Comparison of ENCODE assay signal across 14 cellular contexts in genomic region chr13:40129467-40129866, GRCh38.
A peak's percentile ranks its signal among the peaks of the same experiment; 100 is the strongest.
DNase-seq lines count a peak whose midpoint lies in the region; ATAC-seq and TF ChIP-seq lines count a peak whose summit lies in the region.
"Had no signal": no experiment of that assay in that cellular context is flagged by ENCODE, and none has a peak within 500 bp of the region (broad histone marks: within the 10 kb centered on the region; RNA-seq: fewer than 3 reads in every experiment).

No MANE protein-coding gene starts in this region.

- no peak for DNase-seq in activated naive CD8-positive, alpha-beta T cell treated with anti-CD3 and anti-CD28 coated beads for 36 hours
- no peak for DNase-seq in activated CD8-positive, alpha-beta T cell treated with anti-CD3 and anti-CD28 coated beads for 36 hours
- no peak for DNase-seq in CD14-positive monocyte (ENCODE audit: low spot score)
- DNase-seq in lower leg skin (ENCODE audit: low spot score in 2 of 2): no peak
- DNase-seq: ACHN; C1 segment of cervical spinal cord; CD8-positive, alpha-beta T cell; COR-L47; HCEC 1CT; HFFc6 had no signal

- no peaks in the 10 kb centered on the region for H3K79me2 ChIP-seq in DOHH2 (ENCODE audit: control insufficient read depth, low read length)

- H3K4me1 Mint-ChIP-seq in activated naive CD8-positive, alpha-beta T cell (ENCODE audit: low read depth): peaks cover 41% of the 10 kb centered on the region
- peaks cover 40% of the 10 kb centered on the region for H3K4me1 Mint-ChIP-seq in activated naive CD8-positive, alpha-beta T cell treated with anti-CD3 and anti-CD28 coated beads for 36 hours
- peaks cover 44% of the 10 kb centered on the region for H3K4me1 Mint-ChIP-seq in activated CD8-positive, alpha-beta T cell treated with anti-CD3 and anti-CD28 coated beads for 36 hours (ENCODE audit: low read depth)
- no peaks in the 10 kb centered on the region for H3K4me1 Mint-ChIP-seq in CD14-positive monocyte

- intact Hi-C loops in activated CD8-positive, alpha-beta T cell treated with anti-CD3 and anti-CD28 coated beads for 36 hours (cut with micrococcal nuclease): no loop called here
- intact Hi-C loops in CD14-positive monocyte (cut with micrococcal nuclease): no loop called here
- intact Hi-C loops in lower leg skin (cut with DNase I; ENCODE audit: low total_unique reads): no loop called here

- CTCF ChIA-PET in activated CD8-positive, alpha-beta T cell treated with anti-CD3 and anti-CD28 coated beads for 36 hours (lab: Charles Lee): interaction anchor here (1.1 to 1.7 kb wide), 3 partner anchors 8 to 18 kb away, joined by 3 to 5 read pairs (median 4); no protein-coding TSS in a partner anchor

- no peaks in the 10 kb centered on the region for H3K9me3 Mint-ChIP-seq in activated naive CD8-positive, alpha-beta T cell (ENCODE audit: low read depth)
- peaks cover 6% of the 10 kb centered on the region for H3K9me3 Mint-ChIP-seq in activated naive CD8-positive, alpha-beta T cell treated with anti-CD3 and anti-CD28 coated beads for 36 hours
- peaks cover 10% of the 10 kb centered on the region for H3K9me3 Mint-ChIP-seq in activated CD8-positive, alpha-beta T cell treated with anti-CD3 and anti-CD28 coated beads for 36 hours
- H3K9me3 Mint-ChIP-seq in CD14-positive monocyte: peaks cover 3 to 9% (median 6%) of the 10 kb centered on the region in 7 donors
- H3K9me3 Mint-ChIP-seq: CD8-positive, alpha-beta T cell; IgD-negative memory B cell had no signal

- H3K4me3 Mint-ChIP-seq in activated naive CD8-positive, alpha-beta T cell: no peak overlapping the region
- H3K4me3 Mint-ChIP-seq in activated naive CD8-positive, alpha-beta T cell treated with anti-CD3 and anti-CD28 coated beads for 36 hours: no peak overlapping the region
- H3K4me3 Mint-ChIP-seq in activated CD8-positive, alpha-beta T cell treated with anti-CD3 and anti-CD28 coated beads for 36 hours: no peak overlapping the region
- H3K4me3 Mint-ChIP-seq in CD14-positive monocyte: no peak overlapping the region
- H3K4me3 Mint-ChIP-seq: CD8-positive, alpha-beta T cell; HFFc6; IgD-negative memory B cell had no signal

- peak overlapping the region; percentile 99 for H3K27ac ChIP-seq in DOHH2 (ENCODE audit: low read depth, low read length)

- POLR2A ChIA-PET in activated CD8-positive, alpha-beta T cell treated with anti-CD3 and anti-CD28 coated beads for 36 hours (lab: Charles Lee): interaction anchor here (0.8 to 1.2 kb wide), 3 partner anchors 8 to 373 kb away, joined by 3 to 4 read pairs (median 3); no protein-coding TSS in a partner anchor

- no peaks in the 10 kb centered on the region for H3K9me2 ChIP-seq in DOHH2 (replicated peaks; ENCODE audit: control insufficient read depth, low read length)

- H3K4me3 ChIP-seq in DOHH2 (ENCODE audit: low read length): no peak overlapping the region
- no peak overlapping the region for H3K4me3 ChIP-seq in lower leg skin (ENCODE audit: low read depth, poor library complexity, severe bottlenecking)

- H3K36me3 Mint-ChIP-seq in activated naive CD8-positive, alpha-beta T cell: no peaks in the 10 kb centered on the region
- H3K36me3 Mint-ChIP-seq in activated naive CD8-positive, alpha-beta T cell treated with anti-CD3 and anti-CD28 coated beads for 36 hours: peaks cover 5% of the 10 kb centered on the region
- H3K36me3 Mint-ChIP-seq in activated CD8-positive, alpha-beta T cell treated with anti-CD3 and anti-CD28 coated beads for 36 hours (ENCODE audit: low read depth): peaks cover 2% of the 10 kb centered on the region
- H3K36me3 Mint-ChIP-seq in CD14-positive monocyte: no peaks in the 10 kb centered on the region
- H3K36me3 Mint-ChIP-seq: CD8-positive, alpha-beta T cell; IgD-negative memory B cell had no signal

- no peak for ATAC-seq in activated CD8-positive, alpha-beta T cell treated with anti-CD3 and anti-CD28 coated beads for 36 hours
- no peak for ATAC-seq in HG03342 (IDR thresholded peaks at IDR 0.05; ENCODE audit: unreplicated experiment)
- ATAC-seq: CD8-positive, alpha-beta T cell had no signal

- TF ChIP-seq CTCF in DOHH2 (IDR thresholded peaks at IDR 0.05; ENCODE audit: low read depth, low read length, poor library complexity, severe bottlenecking): no peak
- TF ChIP-seq CTCF in activated CD8-positive, alpha-beta T cell treated with anti-CD3 and anti-CD28 coated beads for 36 hours (IDR thresholded peaks at IDR 0.05): no peak
- no peak for TF ChIP-seq CTCF in CD14-positive monocyte (IDR thresholded peaks at IDR 0.05)
- no peak for TF ChIP-seq CTCF in lower leg skin (IDR thresholded peaks at IDR 0.05)

- peaks cover 11% of the 10 kb centered on the region; the same call in 1 of the 2 replicates for H3K9me3 ChIP-seq in DOHH2 (ENCODE audit: control insufficient read depth, insufficient read depth, low read length)

- no peak overlapping the region for H3K4me2 ChIP-seq in DOHH2 (ENCODE audit: low read length)

- H3F3A ChIP-seq in DOHH2 (ENCODE audit: control insufficient read depth, insufficient read depth): peaks cover 34% of the 10 kb centered on the region

- H3K27me3 Mint-ChIP-seq in activated naive CD8-positive, alpha-beta T cell: no peaks in the 10 kb centered on the region
- no peaks in the 10 kb centered on the region for H3K27me3 Mint-ChIP-seq in activated naive CD8-positive, alpha-beta T cell treated with anti-CD3 and anti-CD28 coated beads for 36 hours
- H3K27me3 Mint-ChIP-seq in activated CD8-positive, alpha-beta T cell treated with anti-CD3 and anti-CD28 coated beads for 36 hours: no peaks in the 10 kb centered on the region
- peaks cover 0 to 2% (median 0%) of the 10 kb centered on the region in 3 donors for H3K27me3 Mint-ChIP-seq in CD14-positive monocyte (ENCODE audit: low read depth in 3 of 3)
- H3K27me3 Mint-ChIP-seq: IgD-negative memory B cell had no signal

- H3K4me1 ChIP-seq in DOHH2 (ENCODE audit: control insufficient read depth, low read length): peaks cover 60% of the 10 kb centered on the region

- H4K20me1 ChIP-seq in DOHH2 (ENCODE audit: control insufficient read depth, insufficient read depth, low read depth, low read length): no peaks in the 10 kb centered on the region

- no peak for TF ChIP-seq POLR2A in lower leg skin (IDR thresholded peaks at IDR 0.05)

- peak overlapping the region; percentile 28 for H3K27ac Mint-ChIP-seq in activated naive CD8-positive, alpha-beta T cell
- H3K27ac Mint-ChIP-seq in activated naive CD8-positive, alpha-beta T cell treated with anti-CD3 and anti-CD28 coated beads for 36 hours: no peak overlapping the region
- peak overlapping the region; percentile 39 for H3K27ac Mint-ChIP-seq in activated CD8-positive, alpha-beta T cell treated with anti-CD3 and anti-CD28 coated beads for 36 hours
- H3K27ac Mint-ChIP-seq in CD14-positive monocyte: peak overlapping the region in 1 of 7 donors; percentile 57
- H3K27ac Mint-ChIP-seq: CD8-positive, alpha-beta T cell; HFFc6; IgD-negative memory B cell had no signal

- no peaks in the 10 kb centered on the region for H3K27me3 ChIP-seq in DOHH2 (ENCODE audit: control insufficient read depth, low read length)

- H3K36me3 ChIP-seq in DOHH2 (ENCODE audit: control insufficient read depth, low read length): peaks cover 20% of the 10 kb centered on the region

- 96% methylated on average over 6 of the region's 6 CpGs for WGBS in lower leg skin, 2 donors
